In the genomic region with DNA sequence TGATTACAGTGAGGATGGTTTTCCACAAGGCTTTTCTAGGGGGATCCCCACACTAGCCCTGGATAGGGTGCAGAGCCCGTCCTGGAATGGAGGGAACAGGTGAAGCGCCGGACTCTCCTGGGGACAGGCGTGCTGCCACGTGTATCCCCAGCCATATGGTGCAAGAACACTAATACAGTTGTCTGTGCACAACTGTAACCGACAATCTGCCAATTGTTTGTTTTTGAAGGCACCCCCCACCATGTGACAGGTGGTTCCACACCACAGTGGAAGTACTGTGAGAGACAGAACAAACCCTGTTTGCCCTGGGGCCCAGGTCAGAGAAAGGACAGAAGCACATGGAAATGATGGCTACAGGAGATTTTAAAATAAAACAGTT, we compare ENCODE assay signal across 1 cellular context.
TF ChIP-seq lines count a peak whose summit lies in the region.

No MANE protein-coding gene starts in this region.

TF ChIP-seq in SK-N-SH treated with all-trans-retinoic acid at 6 μM for 48 hours, 23 proteins besides CTCF, POLR2A, EP300 and RAD21 (continued from another document):
- TF ChIP-seq, protein P1, sequence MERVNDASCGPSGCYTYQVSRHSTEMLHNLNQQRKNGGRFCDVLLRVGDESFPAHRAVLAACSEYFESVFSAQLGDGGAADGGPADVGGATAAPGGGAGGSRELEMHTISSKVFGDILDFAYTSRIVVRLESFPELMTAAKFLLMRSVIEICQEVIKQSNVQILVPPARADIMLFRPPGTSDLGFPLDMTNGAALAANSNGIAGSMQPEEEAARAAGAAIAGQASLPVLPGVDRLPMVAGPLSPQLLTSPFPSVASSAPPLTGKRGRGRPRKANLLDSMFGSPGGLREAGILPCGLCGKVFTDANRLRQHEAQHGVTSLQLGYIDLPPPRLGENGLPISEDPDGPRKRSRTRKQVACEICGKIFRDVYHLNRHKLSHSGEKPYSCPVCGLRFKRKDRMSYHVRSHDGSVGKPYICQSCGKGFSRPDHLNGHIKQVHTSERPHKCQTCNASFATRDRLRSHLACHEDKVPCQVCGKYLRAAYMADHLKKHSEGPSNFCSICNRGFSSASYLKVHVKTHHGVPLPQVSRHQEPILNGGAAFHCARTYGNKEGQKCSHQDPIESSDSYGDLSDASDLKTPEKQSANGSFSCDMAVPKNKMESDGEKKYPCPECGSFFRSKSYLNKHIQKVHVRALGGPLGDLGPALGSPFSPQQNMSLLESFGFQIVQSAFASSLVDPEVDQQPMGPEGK (CRISPR knock-in tag; IDR thresholded peaks at IDR 0.05; ENCODE audit: borderline replicate concordance), result no peak
- TF ChIP-seq ZNF565 (CRISPR knock-in tag; conservative IDR thresholded peaks at IDR 0.05; ENCODE audit: low read depth) (no peak), TCF4 (CRISPR knock-in tag; IDR thresholded peaks at IDR 0.05; ENCODE audit: borderline replicate concordance) (no peak), ISL1 (CRISPR knock-in tag; IDR thresholded peaks at IDR 0.05) (no peak), ZC3H10 (CRISPR knock-in tag; IDR thresholded peaks at IDR 0.05) (no peak), GLIS3 (CRISPR knock-in tag; IDR thresholded peaks at IDR 0.05) (no peak)
